Comparison of ENCODE assay signal across 8 cellular contexts in the genomic region with DNA sequence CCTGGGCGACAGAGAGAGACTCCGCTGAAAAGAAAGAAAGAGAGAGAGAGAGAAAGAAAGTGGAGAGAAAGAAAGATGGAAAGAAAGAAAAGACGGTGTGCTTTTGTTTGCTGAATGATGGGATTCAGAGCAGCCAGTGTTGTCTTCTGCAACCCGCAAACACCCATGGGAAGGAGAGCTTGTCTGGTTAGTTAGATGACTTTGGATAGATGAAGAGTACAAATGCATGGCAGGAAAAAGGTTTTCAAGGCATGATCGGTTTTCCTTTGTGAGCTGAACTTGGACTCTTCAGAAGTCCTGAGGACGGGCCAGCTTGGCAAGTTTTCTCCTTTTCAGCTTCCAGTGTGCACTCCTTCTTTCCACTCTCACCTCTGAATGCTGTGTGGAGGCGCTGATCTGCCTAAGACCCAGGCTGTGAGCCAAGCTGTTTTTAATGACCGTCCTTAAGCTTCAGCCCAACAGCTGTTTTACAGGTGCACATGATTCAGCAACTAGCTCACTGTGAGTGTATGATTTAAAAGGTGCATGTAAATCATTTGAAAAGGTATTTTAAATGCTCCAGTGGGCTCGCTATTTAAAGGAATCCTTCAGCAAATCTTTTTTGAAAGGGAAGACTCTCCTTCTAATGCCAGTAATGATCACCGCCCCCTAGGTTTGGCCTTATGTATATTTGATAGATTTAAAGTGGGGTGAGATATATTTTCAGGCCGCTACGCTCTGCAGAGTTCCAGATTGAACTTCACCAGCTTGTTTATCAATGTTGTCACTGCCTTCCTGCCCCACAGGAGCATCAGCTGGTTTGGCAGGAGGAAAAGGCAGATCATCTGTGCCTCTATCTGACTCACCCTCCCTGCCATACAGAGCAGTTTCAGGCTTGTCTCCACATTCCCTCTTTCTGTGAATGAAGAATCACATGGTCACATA.
A peak's percentile ranks its signal among the peaks of the same experiment; 100 is the strongest.
DNase-seq lines count a peak whose midpoint lies in the region; ATAC-seq and TF ChIP-seq lines count a peak whose summit lies in the region.

No MANE protein-coding gene starts in this region.

- intact Hi-C loops in Right ventricle myocardium inferior (cut with DNase I): no loop called here
- intact Hi-C loops in cardiac septum (cut with DNase I): loop anchor here (5.0 kb wide), 1 partner anchor 114 kb away; a partner anchor contains a TSS
- intact Hi-C loops in vagina (cut with DNase I): no loop called here

- TF ChIP-seq POLR2A in vagina (IDR thresholded peaks at IDR 0.05): no peak

- H3K4me3 ChIP-seq in coronary artery (no peak overlapping the region), vagina (no peak overlapping the region)

- no peaks in the 10 kb centered on the region for H3K27me3 ChIP-seq in vagina

- H3K27ac ChIP-seq in coronary artery (peak overlapping the region; percentile 2 to 75), vagina (peak overlapping the region; percentile 50)

- H3K36me3 ChIP-seq in vagina: no peaks in the 10 kb centered on the region

- H3K4me1 ChIP-seq in vagina: peaks cover 48% of the 10 kb centered on the region

- no peaks in the 10 kb centered on the region for H3K9me3 ChIP-seq in vagina

- DNase-seq in Right ventricle myocardium inferior (ENCODE audit: missing footprints) (no peak), cardiac septum (ENCODE audit: low spot score) (no peak), coronary artery (ENCODE audit: low spot score) (no peak), medulla oblongata (ENCODE audit: extremely low spot score) (peak; percentile 57), vagina (ENCODE audit: extremely low spot score in 2 of 2) (no peak), HuH-7 (ENCODE audit: low spot score) (no peak)
- DNase-seq in stimulated activated CD4-positive, alpha-beta T cell treated with anti-CD3 and anti-CD28 coated beads, Interleukin-2, amount 100 ng/mL, for 48 hours: no peak

- TF ChIP-seq CTCF in coronary artery (IDR thresholded peaks at IDR 0.05) (no peak), vagina (IDR thresholded peaks at IDR 0.05) (no peak)

- ATAC-seq in Right ventricle myocardium inferior (peak; percentile 74), GM19324 (IDR thresholded peaks at IDR 0.05; ENCODE audit: low FRiP score, unreplicated experiment) (no peak)
